In genomic region chr2:112783187-112783721, GRCh38 we compare ENCODE assay signal across 2 cellular contexts.
TF ChIP-seq lines count a peak whose summit lies in the region.

No MANE protein-coding gene starts in this region.

TF ChIP-seq in HCT116, 20 proteins besides CTCF, POLR2A, EP300 and RAD21:
- TF ChIP-seq YY1 (IDR thresholded peaks at IDR 0.05; ENCODE audit: extremely low read depth, insufficient replicate concordance, low read depth, low read length) (no peak), ATF3 (IDR thresholded peaks at IDR 0.05) (no peak), ELF1 (IDR thresholded peaks at IDR 0.05; ENCODE audit: borderline replicate concordance, low read depth) (no peak), EZH2phosphoT487 (IDR thresholded peaks at IDR 0.05; ENCODE audit: borderline replicate concordance) (no peak), FOSL1 (IDR thresholded peaks at IDR 0.05; ENCODE audit: low read depth) (no peak), TCF7L2 (IDR thresholded peaks at IDR 0.05; ENCODE audit: borderline replicate concordance, extremely low read depth, insufficient read depth, insufficient read length) (no peak)
- TF ChIP-seq, protein P1, sequence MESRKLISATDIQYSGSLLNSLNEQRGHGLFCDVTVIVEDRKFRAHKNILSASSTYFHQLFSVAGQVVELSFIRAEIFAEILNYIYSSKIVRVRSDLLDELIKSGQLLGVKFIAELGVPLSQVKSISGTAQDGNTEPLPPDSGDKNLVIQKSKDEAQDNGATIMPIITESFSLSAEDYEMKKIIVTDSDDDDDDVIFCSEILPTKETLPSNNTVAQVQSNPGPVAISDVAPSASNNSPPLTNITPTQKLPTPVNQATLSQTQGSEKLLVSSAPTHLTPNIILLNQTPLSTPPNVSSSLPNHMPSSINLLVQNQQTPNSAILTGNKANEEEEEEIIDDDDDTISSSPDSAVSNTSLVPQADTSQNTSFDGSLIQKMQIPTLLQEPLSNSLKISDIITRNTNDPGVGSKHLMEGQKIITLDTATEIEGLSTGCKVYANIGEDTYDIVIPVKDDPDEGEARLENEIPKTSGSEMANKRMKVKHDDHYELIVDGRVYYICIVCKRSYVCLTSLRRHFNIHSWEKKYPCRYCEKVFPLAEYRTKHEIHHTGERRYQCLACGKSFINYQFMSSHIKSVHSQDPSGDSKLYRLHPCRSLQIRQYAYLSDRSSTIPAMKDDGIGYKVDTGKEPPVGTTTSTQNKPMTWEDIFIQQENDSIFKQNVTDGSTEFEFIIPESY (IDR thresholded peaks at IDR 0.05; ENCODE audit: extremely low read depth, insufficient replicate concordance, low read length), result no peak

TF ChIP-seq in GM12878, 131 proteins besides CTCF, POLR2A, EP300 and RAD21:
- no peak for TF ChIP-seq ZNF24 (IDR thresholded peaks at IDR 0.05)
- TF ChIP-seq SRF (IDR thresholded peaks at IDR 0.05; ENCODE audit: low read depth in 2 of 2, low read length in 2 of 2), result no peak
- TF ChIP-seq KLF5 (IDR thresholded peaks at IDR 0.05; ENCODE audit: partially characterized antibody), result no peak
- no peak for TF ChIP-seq IRF3 (IDR thresholded peaks at IDR 0.05)
- no peak for TF ChIP-seq PKNOX1 (IDR thresholded peaks at IDR 0.05)
- TF ChIP-seq HDGF (IDR thresholded peaks at IDR 0.05), result no peak
- no peak for TF ChIP-seq SP1 (IDR thresholded peaks at IDR 0.05; ENCODE audit: low read depth, low read length)
- no peak for TF ChIP-seq TCF3 (IDR thresholded peaks at IDR 0.05; ENCODE audit: borderline replicate concordance, insufficient read depth, low read depth, low read length)
- no peak for TF ChIP-seq HDAC6 (IDR thresholded peaks at IDR 0.05; ENCODE audit: unreplicated experiment)
- TF ChIP-seq ZNF592 (IDR thresholded peaks at IDR 0.05), result peak; percentile 96
- TF ChIP-seq YY1 (IDR thresholded peaks at IDR 0.05; ENCODE audit: low read depth, low read length), result peak; percentile 55
- TF ChIP-seq, protein P2, sequence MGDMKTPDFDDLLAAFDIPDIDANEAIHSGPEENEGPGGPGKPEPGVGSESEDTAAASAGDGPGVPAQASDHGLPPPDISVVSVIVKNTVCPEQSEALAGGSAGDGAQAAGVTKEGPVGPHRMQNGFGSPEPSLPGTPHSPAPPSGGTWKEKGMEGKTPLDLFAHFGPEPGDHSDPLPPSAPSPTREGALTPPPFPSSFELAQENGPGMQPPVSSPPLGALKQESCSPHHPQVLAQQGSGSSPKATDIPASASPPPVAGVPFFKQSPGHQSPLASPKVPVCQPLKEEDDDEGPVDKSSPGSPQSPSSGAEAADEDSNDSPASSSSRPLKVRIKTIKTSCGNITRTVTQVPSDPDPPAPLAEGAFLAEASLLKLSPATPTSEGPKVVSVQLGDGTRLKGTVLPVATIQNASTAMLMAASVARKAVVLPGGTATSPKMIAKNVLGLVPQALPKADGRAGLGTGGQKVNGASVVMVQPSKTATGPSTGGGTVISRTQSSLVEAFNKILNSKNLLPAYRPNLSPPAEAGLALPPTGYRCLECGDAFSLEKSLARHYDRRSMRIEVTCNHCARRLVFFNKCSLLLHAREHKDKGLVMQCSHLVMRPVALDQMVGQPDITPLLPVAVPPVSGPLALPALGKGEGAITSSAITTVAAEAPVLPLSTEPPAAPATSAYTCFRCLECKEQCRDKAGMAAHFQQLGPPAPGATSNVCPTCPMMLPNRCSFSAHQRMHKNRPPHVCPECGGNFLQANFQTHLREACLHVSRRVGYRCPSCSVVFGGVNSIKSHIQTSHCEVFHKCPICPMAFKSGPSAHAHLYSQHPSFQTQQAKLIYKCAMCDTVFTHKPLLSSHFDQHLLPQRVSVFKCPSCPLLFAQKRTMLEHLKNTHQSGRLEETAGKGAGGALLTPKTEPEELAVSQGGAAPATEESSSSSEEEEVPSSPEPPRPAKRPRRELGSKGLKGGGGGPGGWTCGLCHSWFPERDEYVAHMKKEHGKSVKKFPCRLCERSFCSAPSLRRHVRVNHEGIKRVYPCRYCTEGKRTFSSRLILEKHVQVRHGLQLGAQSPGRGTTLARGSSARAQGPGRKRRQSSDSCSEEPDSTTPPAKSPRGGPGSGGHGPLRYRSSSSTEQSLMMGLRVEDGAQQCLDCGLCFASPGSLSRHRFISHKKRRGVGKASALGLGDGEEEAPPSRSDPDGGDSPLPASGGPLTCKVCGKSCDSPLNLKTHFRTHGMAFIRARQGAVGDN (IDR thresholded peaks at IDR 0.05), result 0 out of 2 replicates have a peak, but pooled peaks have one; percentile 37
- no peak for TF ChIP-seq NFXL1 (IDR thresholded peaks at IDR 0.05; ENCODE audit: borderline replicate concordance)
- TF ChIP-seq ZBED1 (IDR thresholded peaks at IDR 0.05; ENCODE audit: borderline replicate concordance), result no peak
- TF ChIP-seq SUZ12 (IDR thresholded peaks at IDR 0.05; ENCODE audit: unreplicated experiment), result no peak
- no peak for TF ChIP-seq SREBF1 (IDR thresholded peaks at IDR 0.05; ENCODE audit: low read length)
- TF ChIP-seq, protein P3, sequence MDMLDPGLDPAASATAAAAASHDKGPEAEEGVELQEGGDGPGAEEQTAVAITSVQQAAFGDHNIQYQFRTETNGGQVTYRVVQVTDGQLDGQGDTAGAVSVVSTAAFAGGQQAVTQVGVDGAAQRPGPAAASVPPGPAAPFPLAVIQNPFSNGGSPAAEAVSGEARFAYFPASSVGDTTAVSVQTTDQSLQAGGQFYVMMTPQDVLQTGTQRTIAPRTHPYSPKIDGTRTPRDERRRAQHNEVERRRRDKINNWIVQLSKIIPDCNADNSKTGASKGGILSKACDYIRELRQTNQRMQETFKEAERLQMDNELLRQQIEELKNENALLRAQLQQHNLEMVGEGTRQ (IDR thresholded peaks at IDR 0.05; ENCODE audit: borderline replicate concordance, low read depth, low read length), result no peak
- no peak for TF ChIP-seq RBBP5 (conservative IDR thresholded peaks at IDR 0.05)
TF ChIP-seq in GM12878: peak in this region for 3.
